ENCODE assay signal across 24 cellular contexts in the genomic region with DNA sequence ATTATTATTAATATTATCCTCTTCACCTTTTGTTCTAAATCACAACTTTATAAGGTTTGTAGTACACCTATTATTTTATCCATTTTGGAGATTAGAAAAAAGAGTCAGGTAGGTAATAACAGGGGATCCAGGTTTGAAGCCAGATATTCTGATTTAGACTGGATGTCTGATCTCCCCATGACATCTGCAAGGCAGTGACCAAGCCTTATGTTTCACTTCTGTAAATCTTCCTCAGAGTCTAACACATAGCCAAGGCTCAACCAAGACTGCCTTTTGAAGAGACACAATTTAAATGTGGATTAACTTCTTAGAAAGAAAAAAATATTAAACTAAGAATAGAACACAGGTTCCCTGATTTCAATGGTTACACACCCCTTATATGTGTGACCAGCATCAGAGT.
"Had no signal": no experiment of that assay in that cellular context is flagged by ENCODE, and none has a peak within 500 bp of the region (broad histone marks: within the 10 kb centered on the region; RNA-seq: fewer than 3 reads in every experiment).

No MANE protein-coding gene starts in this region.

- DNase-seq: islet precursor cell; left ventricle myocardium inferior; mesendoderm; naive B cell; natural killer cell; nephron progenitor cell; occipital lobe; right lobe of liver; stimulated activated CD4-positive, alpha-beta T cell treated with anti-CD3 and anti-CD28 coated beads, Interleukin-1b, Interleukin-23, amount 100 ng/mL, for 48 hours; stimulated activated CD4-positive, alpha-beta T cell treated with anti-CD3 and anti-CD28 coated beads, Interleukin-2, amount 100 ng/mL, for 48 hours; stimulated activated CD4-positive, alpha-beta T cell treated with anti-CD3 and anti-CD28 coated beads, Interleukin-4, amount 100 ng/mL, for 4 hours; stimulated activated CD8-positive, alpha-beta memory T cell treated with anti-CD3 and anti-CD28 coated beads, Interleukin-4, amount 100 ng/mL, for 48 hours; stimulated activated naive CD4-positive, alpha-beta T cell treated with Interleukin-2 at 50 U/mL for 16 hours; stimulated activated naive CD8-positive, alpha-beta T cell treated with anti-CD3 and anti-CD28 coated beads, Interleukin-15, amount 100 ng/mL, for 72 hours; substantia nigra had no signal

- H3K36me3 ChIP-seq: left ventricle myocardium inferior, neural progenitor cell, neutrophil, right atrium auricular region, right lobe of liver, tibial nerve, vagina had no signal

- ATAC-seq: natural killer cell; right lobe of liver; stimulated activated memory B cell treated with anti-CD40 and anti-IgM and Interleukin-4, amounts not matched to agents 10 μg/mL and 1 μg/mL and 100 μg/mL, for 72 hours; stimulated activated naive CD8-positive, alpha-beta T cell treated with anti-CD3 and anti-CD28 coated beads, Interleukin-15, amount 100 ng/mL, for 72 hours had no signal

- H3K9ac ChIP-seq: neural progenitor cell, parathyroid adenoma had no signal

- H2AFZ ChIP-seq: neural progenitor cell, parathyroid adenoma had no signal

- H3K4me1 ChIP-seq: left ventricle myocardium inferior, neural progenitor cell, parathyroid adenoma, right atrium auricular region, right lobe of liver, tibial nerve, vagina had no signal

- H3K27ac ChIP-seq: left ventricle myocardium inferior, neural progenitor cell, neutrophil, parathyroid adenoma, right atrium auricular region, right lobe of liver, tibial nerve, vagina had no signal

- H3K27me3 ChIP-seq: neural progenitor cell, right atrium auricular region, right lobe of liver, tibial nerve, vagina had no signal

- H3K9me3 ChIP-seq: left ventricle myocardium inferior, neutrophil, right atrium auricular region, right lobe of liver, tibial nerve, vagina had no signal

- H3K4me2 ChIP-seq: neural progenitor cell, smooth muscle cell had no signal

- H3K79me2 ChIP-seq: parathyroid adenoma had no signal

- H3K4me3 ChIP-seq: left ventricle myocardium inferior, lung, neural progenitor cell, right atrium auricular region, right lobe of liver, smooth muscle cell, tibial nerve, vagina had no signal
